13 cellular contexts compared by ENCODE assay signal in the genomic region with DNA sequence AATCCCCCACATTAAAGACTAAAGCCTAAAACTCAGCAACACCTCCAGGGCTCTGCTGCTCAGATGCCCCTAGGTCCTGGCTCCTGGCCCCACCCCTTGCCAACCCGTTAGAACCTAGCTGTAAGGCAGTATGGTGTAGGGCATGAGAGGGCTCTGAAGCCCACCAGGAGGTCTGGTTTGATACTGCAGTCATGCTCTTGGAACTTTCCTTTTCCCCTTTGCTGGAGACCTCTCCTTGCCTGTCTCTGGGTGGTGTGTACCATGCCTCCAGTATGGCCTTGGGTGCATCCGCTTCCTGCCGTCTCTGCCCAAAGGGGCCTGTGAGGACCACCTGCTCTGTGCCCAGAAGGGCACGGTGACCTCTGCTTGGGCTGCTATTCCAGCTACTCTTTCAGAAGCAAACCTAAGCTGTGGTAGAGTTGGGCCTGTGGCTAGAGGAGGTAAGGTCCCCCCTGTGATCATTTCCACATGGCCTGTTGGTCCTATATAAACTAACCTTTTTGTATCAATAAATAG. TPM values are rescaled to one million over a fixed set of nuclear protein-coding genes. Genes with fewer than 3 reads are reported as not detected.
A peak's percentile ranks its signal among the peaks of the same experiment; 100 is the strongest.
DNase-seq lines count a peak whose midpoint lies in the region; ATAC-seq, FAIRE-seq and TF ChIP-seq lines count a peak whose summit lies in the region.
"Had no signal": no experiment of that assay in that cellular context is flagged by ENCODE, and none has a peak within 500 bp of the region (broad histone marks: within the 10 kb centered on the region; RNA-seq: fewer than 3 reads in every experiment).

No MANE protein-coding gene starts in this region.

- POLR2A ChIA-PET in activated CD4-positive, alpha-beta T cell treated with anti-CD3 and anti-CD28 coated beads for 36 hours (lab: Charles Lee): no interaction called here
- POLR2A ChIA-PET in T-cell (lab: Charles Lee): no interaction called here

- H3K27me3 ChIP-seq in fibroblast of lung (ENCODE audit: control insufficient read depth, insufficient read depth, low read length): no peaks in the 10 kb centered on the region
- H3K27me3 ChIP-seq: uterus had no signal

- H3K27ac ChIP-seq in fibroblast of lung (ENCODE audit: insufficient read depth, low read length): no peak overlapping the region
- H3K27ac ChIP-seq: uterus had no signal

- peak overlapping the region; percentile 30 for H3K27ac Mint-ChIP-seq in activated CD4-positive, alpha-beta T cell treated with anti-CD3 and anti-CD28 coated beads for 36 hours
- peak overlapping the region; percentile 80 to 88 for H3K27ac Mint-ChIP-seq in T-cell

- H3K4me3 Mint-ChIP-seq in activated CD4-positive, alpha-beta T cell treated with anti-CD3 and anti-CD28 coated beads for 36 hours: peak overlapping the region; percentile 84
- peak overlapping the region; percentile 78 to 89 (median 88) for H3K4me3 Mint-ChIP-seq in T-cell

- no peak for DNase-seq in activated CD4-positive, alpha-beta T cell treated with anti-CD3 and anti-CD28 coated beads for 36 hours
- DNase-seq in activated CD4-positive, alpha-beta T cell treated with anti-CD3 and anti-CD28 coated beads, Interleukin-2, amount 50 U/mL, for 48 hours: no peak
- DNase-seq in T-cell (no peak), fibroblast of lung (ENCODE audit: low read depth in 2 of 2) (no peak), KG1 (lab: John Stamatoyannopoulos, UW) (no peak), GM12891 (ENCODE audit: insufficient read length, low spot score) (no peak), NCI-H2107 (lab: John Stamatoyannopoulos, UW) (no peak)
- peak; percentile 18 for DNase-seq in stimulated activated CD8-positive, alpha-beta memory T cell treated with anti-CD3 and anti-CD28 coated beads, Interleukin-4, amount 100 ng/mL, for 48 hours
- DNase-seq: amygdala; NCI-H1048; SIG-M5; stimulated activated CD4-positive, alpha-beta T cell treated with anti-CD3 and anti-CD28 coated beads, Interleukin-12 subunit alpha, Interleukin-12 subunit beta, amount 100 ng/mL, for 4 hours had no signal

- no peak overlapping the region for H3K9ac ChIP-seq in fibroblast of lung (ENCODE audit: insufficient read depth, low read length)

- no peaks in the 10 kb centered on the region for H3K9me3 ChIP-seq in fibroblast of lung (ENCODE audit: control insufficient read depth, insufficient read depth, low read depth, low read length)
- H3K9me3 ChIP-seq: uterus had no signal

- peak overlapping the region in 3 of 4 experiments; percentile 68 to 86 (median 82) for H3K4me3 ChIP-seq in fibroblast of lung (replicated peaks in 1 of 4; ENCODE audit: control extremely low read depth in 1 of 4, insufficient read depth in 1 of 4, low read depth in 3 of 4, low read length in 4 of 4)

- ATAC-seq in activated CD4-positive, alpha-beta T cell treated with anti-CD3 and anti-CD28 coated beads for 36 hours: no peak
- ATAC-seq in T-cell (replicated peaks in 1 of 4): no peak

- peaks cover 34% of the 10 kb centered on the region for H3K36me3 Mint-ChIP-seq in activated CD4-positive, alpha-beta T cell treated with anti-CD3 and anti-CD28 coated beads for 36 hours (ENCODE audit: low read depth)
- H3K36me3 Mint-ChIP-seq in T-cell: peaks cover 7% of the 10 kb centered on the region

- no peaks in the 10 kb centered on the region for H3K27me3 Mint-ChIP-seq in activated CD4-positive, alpha-beta T cell treated with anti-CD3 and anti-CD28 coated beads for 36 hours
- H3K27me3 Mint-ChIP-seq in T-cell: no peaks in the 10 kb centered on the region

- no peak overlapping the region for H2AFZ ChIP-seq in fibroblast of lung (ENCODE audit: low read length)

- peak overlapping the region; percentile 98 for H3K4me2 ChIP-seq in fibroblast of lung (ENCODE audit: extremely low read depth, insufficient read depth, low read length)

- intact Hi-C loops in activated CD4-positive, alpha-beta T cell treated with anti-CD3 and anti-CD28 coated beads for 36 hours (cut with DNase I, micrococcal nuclease): loop anchor here (2.0 to 10.0 kb wide), 3 partner anchors 14 to 1738 kb away; partner anchors contain the start of genes FASTKD3 (in 1 of the 2) and MTRR (in 1 of the 2)

- H3K4me1 ChIP-seq in fibroblast of lung (ENCODE audit: control insufficient read depth, extremely low read depth, insufficient read depth, low read length): peaks cover 19% of the 10 kb centered on the region

- no peak for TF ChIP-seq POLR2A in GM12891 (IDR thresholded peaks at IDR 0.05; ENCODE audit: low read depth, low read length)

- FAIRE-seq in GM12891 (lab: Jason Lieb, UNC): no peak

- H3K4me1 Mint-ChIP-seq in activated CD4-positive, alpha-beta T cell treated with anti-CD3 and anti-CD28 coated beads for 36 hours: peaks cover 58% of the 10 kb centered on the region
- peaks cover 63 to 71% (median 66%) of the 10 kb centered on the region in 3 donors for H3K4me1 Mint-ChIP-seq in T-cell

- no peak for TF ChIP-seq CTCF in fibroblast of lung (conservative IDR thresholded peaks at IDR 0.05 in 1 of 2, IDR thresholded peaks at IDR 0.05 in 1 of 2; ENCODE audit: low read depth in 1 of 2, low read length in 2 of 2)

- peaks cover 6% of the 10 kb centered on the region for H4K20me1 ChIP-seq in fibroblast of lung (ENCODE audit: control insufficient read depth, extremely low read depth, insufficient read depth, low read length)

- peaks cover 2% of the 10 kb centered on the region for H3K36me3 ChIP-seq in fibroblast of lung (ENCODE audit: control insufficient read depth, insufficient read depth, low read length)
- H3K36me3 ChIP-seq: uterus had no signal

- peaks cover 75% of the 10 kb centered on the region for H3K79me2 ChIP-seq in fibroblast of lung (ENCODE audit: control insufficient read depth, insufficient read depth, low read length)

- H3K9me3 Mint-ChIP-seq in activated CD4-positive, alpha-beta T cell treated with anti-CD3 and anti-CD28 coated beads for 36 hours (ENCODE audit: low read depth): no peaks in the 10 kb centered on the region
- H3K9me3 Mint-ChIP-seq in T-cell: no peaks in the 10 kb centered on the region

- CTCF ChIA-PET in activated CD4-positive, alpha-beta T cell treated with anti-CD3 and anti-CD28 coated beads for 36 hours (lab: Charles Lee): interaction anchor here (0.6 to 1.2 kb wide), 2 partner anchors 9 to 12 kb away, joined by 3 to 6 read pairs; no protein-coding TSS in a partner anchor
- CTCF ChIA-PET in T-cell (lab: Charles Lee): interaction anchor here in 1 of 2 donors (0.7 kb wide), 1 partner anchor 33 kb away, joined by 3 read pairs; no protein-coding TSS in a partner anchor

TF ChIP-seq in GM12891, 5 proteins besides CTCF, POLR2A, EP300 and RAD21:
- TF ChIP-seq TAF1 (IDR thresholded peaks at IDR 0.05; ENCODE audit: low read depth, low read length) (no peak), PAX5 (IDR thresholded peaks at IDR 0.05; ENCODE audit: insufficient read depth, low read length, severe bottlenecking) (no peak), POLR2AphosphoS5 (IDR thresholded peaks at IDR 0.05; ENCODE audit: low read depth, low read length) (no peak), SPI1 (IDR thresholded peaks at IDR 0.05; ENCODE audit: low read depth, low read length) (no peak), POU2F2 (IDR thresholded peaks at IDR 0.05; ENCODE audit: low read depth, low read length) (no peak)

RNA-seq across cellular contexts. Expression of gene TENT4A, which starts 3.5 kb away (rescaled TPM):
- total RNA-seq in activated CD4-positive, alpha-beta T cell treated with anti-CD3 and anti-CD28 coated beads for 36 hours: 10 to 100 TPM; 29.2 to 33.3 TPM
- total RNA-seq in T-cell (10 to 100 TPM; 42.7 to 62.9 (median 45.6) TPM), fibroblast of lung (9.5 and 10.4 TPM in 2 replicates)
- 3.1 and 4.1 TPM in 2 replicates for polyA plus RNA-seq in fibroblast of lung
- 9.9 and 11.6 TPM in 2 replicates for polyA plus RNA-seq in fibroblast of lung (2012)
- polyA minus RNA-seq in fibroblast of lung (ENCODE audit: low replicate concordance): 7.0 and 17.2 TPM in 2 replicates
- 12.5 TPM for polyA plus RNA-seq in GM12891 (2012; ENCODE audit: low read depth, missing spikeins)
